In the genomic region with DNA sequence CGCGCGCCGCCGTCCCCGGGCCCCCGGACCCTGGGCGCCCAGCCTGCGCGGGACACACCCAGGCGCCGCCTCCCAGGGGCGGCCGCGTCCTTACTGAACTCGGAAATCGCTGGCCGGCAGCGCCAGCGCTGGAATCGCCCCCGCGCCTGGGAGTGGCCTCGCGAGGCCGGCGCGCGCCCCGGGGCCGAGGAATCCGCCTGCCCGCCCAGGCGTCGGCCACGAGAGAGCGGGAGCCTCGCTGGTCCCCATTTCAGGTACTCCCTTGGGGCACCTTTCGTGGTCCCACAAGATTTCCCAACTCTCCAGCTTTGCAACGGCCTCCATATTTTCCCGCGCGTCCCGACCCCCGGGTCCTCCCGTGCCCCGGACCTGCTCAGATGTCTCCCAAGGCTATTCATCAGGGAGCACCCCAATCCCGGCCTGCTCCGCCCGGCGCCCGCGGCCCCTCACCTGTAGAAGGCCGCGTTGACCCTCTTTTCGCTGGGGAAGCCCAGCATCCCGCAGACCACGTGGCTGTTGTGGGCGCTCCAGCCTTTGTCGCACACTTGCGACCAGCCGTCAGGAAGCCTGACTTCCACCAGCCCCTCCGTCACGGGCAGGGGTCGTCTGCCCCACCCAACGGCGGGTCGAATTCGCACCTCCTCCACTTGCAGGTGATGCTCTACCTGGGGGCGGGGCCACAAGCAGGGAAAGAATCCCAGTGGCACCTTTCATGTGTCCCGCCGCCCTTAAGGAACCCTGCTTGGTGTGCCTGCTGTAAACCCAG, we compare ENCODE assay signal across 8 cellular contexts. TPM values are rescaled to one million over a fixed set of nuclear protein-coding genes. Genes with fewer than 3 reads are reported as not detected.
A peak's percentile ranks its signal among the peaks of the same experiment; 100 is the strongest.
DNase-seq lines count a peak whose midpoint lies in the region; ATAC-seq and TF ChIP-seq lines count a peak whose summit lies in the region.

No MANE protein-coding gene starts in this region.

- peak overlapping the region; percentile 52 to 60 for H3K4me3 ChIP-seq in SK-N-SH (ENCODE audit: low read depth in 2 of 2, low read length in 1 of 2)
- no peak overlapping the region for H3K4me3 ChIP-seq in endocrine pancreas (ENCODE audit: control insufficient read depth, insufficient read depth, low read length)
- peak overlapping the region; percentile 38 for H3K4me3 ChIP-seq in mononuclear cell (ENCODE audit: low read length)
- H3K4me3 ChIP-seq in vagina = peak overlapping the region; percentile 53 to 78
- no peak overlapping the region for H3K4me3 ChIP-seq in Karpas-422 (ENCODE audit: low read length)

- H3K79me2 ChIP-seq in SK-N-SH (ENCODE audit: insufficient read depth) = peaks cover 46% of the 10 kb centered on the region
- no peaks in the 10 kb centered on the region for H3K79me2 ChIP-seq in Karpas-422 (ENCODE audit: low read length)

- peak; percentile 34 for ATAC-seq in HG03432 (IDR thresholded peaks at IDR 0.05; ENCODE audit: unreplicated experiment)

- H3K9me2 ChIP-seq in SK-N-SH (no peaks in the 10 kb centered on the region), Karpas-422 (replicated peaks; ENCODE audit: insufficient read depth, low read length) (no peaks in the 10 kb centered on the region)

- peak overlapping the region; percentile 57; the same call in 1 of the 2 replicates for H2AFZ ChIP-seq in SK-N-SH (ENCODE audit: low read depth)
- no peak overlapping the region for H2AFZ ChIP-seq in Karpas-422 (ENCODE audit: low read length)

- H3K9ac ChIP-seq in SK-N-SH = peak overlapping the region; percentile 52; the same call in 1 of the 2 replicates
- H3K9ac ChIP-seq in endocrine pancreas (ENCODE audit: control insufficient read depth, insufficient read depth, low read length) = peak overlapping the region; percentile 5
- H3K9ac ChIP-seq in Karpas-422 (ENCODE audit: low read length) = no peak overlapping the region

- no peaks in the 10 kb centered on the region for H4K20me1 ChIP-seq in SK-N-SH (ENCODE audit: insufficient read depth)
- no peaks in the 10 kb centered on the region for H4K20me1 ChIP-seq in Karpas-422 (ENCODE audit: insufficient read depth, low read depth, low read length)

- no peaks in the 10 kb centered on the region for H3K9me3 ChIP-seq in SK-N-SH
- H3K9me3 ChIP-seq in endocrine pancreas (ENCODE audit: control insufficient read depth, low read length) = no peaks in the 10 kb centered on the region
- H3K9me3 ChIP-seq in mononuclear cell (ENCODE audit: low read depth, low read length) = no peaks in the 10 kb centered on the region
- no peaks in the 10 kb centered on the region for H3K9me3 ChIP-seq in vagina
- no peaks in the 10 kb centered on the region for H3K9me3 ChIP-seq in Karpas-422 (ENCODE audit: low read length)

- no peak for TF ChIP-seq RAD21 in SK-N-SH (IDR thresholded peaks at IDR 0.05; ENCODE audit: low read length)

- intact Hi-C loops in vagina (cut with DNase I) = no loop called here

- peaks cover 19% of the 10 kb centered on the region for H3F3A ChIP-seq in SK-N-SH (replicated peaks; ENCODE audit: insufficient read depth)

- H3K36me3 ChIP-seq in SK-N-SH (replicated peaks in 1 of 2; ENCODE audit: control insufficient read depth in 1 of 2, insufficient read depth in 2 of 2, low read length in 1 of 2) (peaks cover 6 to 15% of the 10 kb centered on the region in 2 experiments), endocrine pancreas (ENCODE audit: control insufficient read depth, insufficient read depth, low read length) (no peaks in the 10 kb centered on the region), vagina (no peaks in the 10 kb centered on the region), Karpas-422 (ENCODE audit: insufficient read depth, low read length) (no peaks in the 10 kb centered on the region)

- TF ChIP-seq EP300 in SK-N-SH (IDR thresholded peaks at IDR 0.05; ENCODE audit: borderline replicate concordance in 1 of 2, low read depth in 1 of 2, low read length in 1 of 2) = no peak

- no peak for TF ChIP-seq POLR2A in vagina (IDR thresholded peaks at IDR 0.05)

- peak overlapping the region; percentile 91 for H3K4me2 ChIP-seq in SK-N-SH
- no peak overlapping the region for H3K4me2 ChIP-seq in Karpas-422 (ENCODE audit: low read depth, low read length, poor library complexity, severe bottlenecking)

- DNase-seq in NCI-H82 (lab: John Stamatoyannopoulos, UW) = peak; percentile 78
- no peak for DNase-seq in NCI-H82 treated with DMSO at 0.1 percent for 48 hours (lab: John Stamatoyannopoulos, UW; ENCODE audit: unreplicated experiment)
- DNase-seq in SK-N-SH = peak; percentile 92
- DNase-seq in vagina (ENCODE audit: extremely low spot score in 2 of 2) = no peak
- no peak for DNase-seq in Karpas-422

- H3K27ac ChIP-seq in SK-N-SH (ENCODE audit: low read depth in 2 of 2, low read length in 1 of 2) = peak overlapping the region in 1 of 2 experiments; percentile 77; a peak in 2 of 4 replicates
- peak overlapping the region; percentile 72 for H3K27ac ChIP-seq in vagina
- H3K27ac ChIP-seq in Karpas-422 (ENCODE audit: low read length) = no peak overlapping the region

- WGBS in SK-N-SH (ENCODE audit: low lambda C conversion rate) = 5% methylated on average over 24 of the region's 72 CpGs

- POLR2A ChIA-PET in SK-N-SH (lab: Yijun Ruan, JAX) = interaction anchor here (0.5 to 1.0 kb wide), 2 partner anchors 30 to 1888 kb away, joined by 3 read pairs; no protein-coding TSS in a partner anchor

- CTCF ChIA-PET in SK-N-SH (lab: Yijun Ruan, JAX) = interaction anchor here (1.3 to 3.2 kb wide), 3 partner anchors 17 to 37 kb away, joined by 5 to 19 read pairs (median 5); no protein-coding TSS in a partner anchor

- peaks cover 9 to 37% of the 10 kb centered on the region in 2 experiments; a peak in 3 of 4 replicates for H3K4me1 ChIP-seq in SK-N-SH (ENCODE audit: control insufficient read depth in 1 of 2, insufficient read depth in 2 of 2, low read depth in 1 of 2, low read length in 1 of 2)
- no peaks in the 10 kb centered on the region for H3K4me1 ChIP-seq in endocrine pancreas (ENCODE audit: control insufficient read depth, insufficient read depth, low read length)
- H3K4me1 ChIP-seq in mononuclear cell (ENCODE audit: insufficient read depth, low read length) = peaks cover 29% of the 10 kb centered on the region
- H3K4me1 ChIP-seq in vagina = peaks cover 27% of the 10 kb centered on the region
- peaks cover 5% of the 10 kb centered on the region for H3K4me1 ChIP-seq in Karpas-422 (ENCODE audit: low read length)

- H3K27me3 ChIP-seq in SK-N-SH (ENCODE audit: insufficient read depth) (no peaks in the 10 kb centered on the region), endocrine pancreas (ENCODE audit: control insufficient read depth, insufficient read depth, low read length) (no peaks in the 10 kb centered on the region), mononuclear cell (ENCODE audit: insufficient read depth, low read length) (peaks cover 28% of the 10 kb centered on the region), vagina (no peaks in the 10 kb centered on the region), Karpas-422 (ENCODE audit: low read length) (no peaks in the 10 kb centered on the region)

- TF ChIP-seq CTCF in SK-N-SH (IDR thresholded peaks at IDR 0.05) (no peak), vagina (IDR thresholded peaks at IDR 0.05) (no peak)

TF ChIP-seq in SK-N-SH, 30 proteins besides CTCF, POLR2A, EP300 and RAD21 (continues in another document):
- no peak for TF ChIP-seq FOSL2 (IDR thresholded peaks at IDR 0.05; ENCODE audit: borderline replicate concordance, low read depth)
- TF ChIP-seq, protein P1, sequence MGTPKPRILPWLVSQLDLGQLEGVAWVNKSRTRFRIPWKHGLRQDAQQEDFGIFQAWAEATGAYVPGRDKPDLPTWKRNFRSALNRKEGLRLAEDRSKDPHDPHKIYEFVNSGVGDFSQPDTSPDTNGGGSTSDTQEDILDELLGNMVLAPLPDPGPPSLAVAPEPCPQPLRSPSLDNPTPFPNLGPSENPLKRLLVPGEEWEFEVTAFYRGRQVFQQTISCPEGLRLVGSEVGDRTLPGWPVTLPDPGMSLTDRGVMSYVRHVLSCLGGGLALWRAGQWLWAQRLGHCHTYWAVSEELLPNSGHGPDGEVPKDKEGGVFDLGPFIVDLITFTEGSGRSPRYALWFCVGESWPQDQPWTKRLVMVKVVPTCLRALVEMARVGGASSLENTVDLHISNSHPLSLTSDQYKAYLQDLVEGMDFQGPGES (IDR thresholded peaks at IDR 0.05; ENCODE audit: low read depth, low read length) = no peak
- no peak for TF ChIP-seq SMC3 (IDR thresholded peaks at IDR 0.05; ENCODE audit: low read depth, low read length)

RNA-seq across cellular contexts. Expression of gene LOXL3, which starts 4.6 kb away (rescaled TPM):
- 47.9 and 59.3 TPM in 2 replicates for polyA plus RNA-seq in SK-N-SH (2012; rRNA removed)
- polyA plus RNA-seq in SK-N-SH (2012; cell fraction: cytosol; rRNA removed) = 20.3 and 30.5 TPM in 2 replicates
- 140 and 159 TPM in 2 replicates for polyA plus RNA-seq in SK-N-SH (2012; cell fraction: nucleus; rRNA removed)
- total RNA-seq in mononuclear cell (3.9 TPM), vagina (6.1 TPM)
- total RNA-seq in Karpas-422 (2014; rRNA removed; shearing (Covaris generic); ENCODE audit: low replicate concordance) = 0.15 and 1.3 TPM in 2 replicates

RNA-seq across cellular contexts. Expression of gene DOK1, which starts 5.4 kb away (rescaled TPM):
- polyA plus RNA-seq in SK-N-SH (2012; rRNA removed) = 25.3 and 28.1 TPM in 2 replicates
- polyA plus RNA-seq in SK-N-SH (2012; cell fraction: cytosol; rRNA removed) = 17.3 and 21.5 TPM in 2 replicates
- polyA plus RNA-seq in SK-N-SH (2012; cell fraction: nucleus; rRNA removed) = 34.7 and 50.7 TPM in 2 replicates
- total RNA-seq in mononuclear cell (2.9 TPM), vagina (20.1 TPM)
- total RNA-seq in Karpas-422 (2014; rRNA removed; shearing (Covaris generic); ENCODE audit: low replicate concordance) = 24.7 and 57.1 TPM in 2 replicates

RNA-seq across cellular contexts. Expression of gene HTRA2, which starts 19.4 kb away (rescaled TPM):
- 55.7 and 60.4 TPM in 2 replicates for polyA plus RNA-seq in SK-N-SH (2012; rRNA removed)
- polyA plus RNA-seq in SK-N-SH (2012; cell fraction: cytosol; rRNA removed) = 30.4 and 45.8 TPM in 2 replicates
- polyA plus RNA-seq in SK-N-SH (2012; cell fraction: nucleus; rRNA removed) = 55.7 and 62.3 TPM in 2 replicates
- total RNA-seq in mononuclear cell (17.9 TPM), vagina (24.3 TPM)
- 36.8 and 72.1 TPM in 2 replicates for total RNA-seq in Karpas-422 (2014; rRNA removed; shearing (Covaris generic); ENCODE audit: low replicate concordance)

RNA-seq across cellular contexts. Expression of gene AUP1, which starts 19.6 kb away (rescaled TPM):
- 118 and 151 TPM in 2 replicates for polyA plus RNA-seq in SK-N-SH (2012; rRNA removed)
- polyA plus RNA-seq in SK-N-SH (2012; cell fraction: cytosol; rRNA removed) = 54.6 and 78.6 TPM in 2 replicates
- polyA plus RNA-seq in SK-N-SH (2012; cell fraction: nucleus; rRNA removed) = 643 and 686 TPM in 2 replicates
- total RNA-seq in mononuclear cell (115 TPM), vagina (124 TPM)
- 216 and 273 TPM in 2 replicates for total RNA-seq in Karpas-422 (2014; rRNA removed; shearing (Covaris generic); ENCODE audit: low replicate concordance)

RNA-seq across cellular contexts. Expression of gene DQX1, which starts 23.1 kb away (rescaled TPM):
- polyA plus RNA-seq in SK-N-SH (2012; rRNA removed) = 1.6 and 1.8 TPM in 2 replicates
- polyA plus RNA-seq in SK-N-SH (2012; cell fraction: cytosol; rRNA removed) = 0.26 and 0.31 TPM in 2 replicates
- polyA plus RNA-seq in SK-N-SH (2012; cell fraction: nucleus; rRNA removed) = 13.2 and 13.8 TPM in 2 replicates
- not detected for total RNA-seq in mononuclear cell
- 9.6 TPM for total RNA-seq in vagina
- 1.4 and 22.6 TPM in 2 replicates for total RNA-seq in Karpas-422 (2014; rRNA removed; shearing (Covaris generic); ENCODE audit: low replicate concordance)

Comparison
In these comparisons a context has a peak if more than half of its experiments do, and no peak if none do; other contexts are left out.
1. DNase-seq: peak in NCI-H82 (single experiment) and SK-N-SH (single experiment); none in NCI-H82 treated with DMSO at 0.1 percent for 48 hours (single experiment), vagina (0 of 2) and Karpas-422 (single experiment).
2. H3K4me3 ChIP-seq: peak in SK-N-SH (2 of 2), mononuclear cell (single experiment) and vagina (2 of 2); none in endocrine pancreas (single experiment) and Karpas-422 (single experiment).